Comparison of ENCODE assay signal across 8 cellular contexts in the genomic region with DNA sequence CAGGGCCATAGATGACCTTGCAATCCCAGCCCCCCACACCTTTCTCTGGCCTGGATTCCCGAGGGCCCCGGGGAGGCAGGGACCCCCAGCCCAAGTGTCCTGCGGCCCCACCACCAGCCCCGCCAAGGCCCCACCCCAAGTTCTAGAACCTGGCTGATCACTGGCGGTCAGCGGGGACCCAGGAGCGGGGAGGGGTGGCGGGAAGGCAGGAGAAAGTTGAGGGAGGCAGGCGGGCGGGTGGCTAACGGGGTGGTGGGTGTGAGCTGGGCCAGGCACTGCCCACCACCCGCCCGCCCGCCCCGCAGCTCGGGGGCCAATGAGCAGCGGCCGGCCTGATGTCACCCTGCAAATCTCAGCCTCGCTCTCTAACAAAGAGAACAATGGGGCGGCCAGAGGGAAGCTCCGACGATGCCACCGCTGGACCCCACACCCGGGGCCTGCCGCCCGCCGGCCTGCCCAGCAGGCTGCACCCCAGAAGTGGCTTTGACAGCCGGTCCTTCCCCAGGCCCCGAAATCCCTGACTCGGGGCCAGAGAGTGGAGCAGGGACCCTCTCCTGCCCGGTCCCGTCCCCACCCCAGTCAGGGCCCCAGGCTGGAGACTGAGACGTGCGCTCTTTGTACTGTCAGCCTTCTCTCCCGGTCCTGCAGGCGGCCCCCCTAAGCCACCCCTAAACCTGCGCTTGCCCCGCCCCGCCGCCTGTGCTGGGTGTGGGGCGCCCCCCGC. TPM values are rescaled to one million over a fixed set of nuclear protein-coding genes. Genes with fewer than 3 reads are reported as not detected.
A peak's percentile ranks its signal among the peaks of the same experiment; 100 is the strongest.
DNase-seq lines count a peak whose midpoint lies in the region; ATAC-seq, FAIRE-seq and TF ChIP-seq lines count a peak whose summit lies in the region.

No MANE protein-coding gene starts in this region.

- H3K9me3 Mint-ChIP-seq in stimulated activated naive CD8-positive, alpha-beta T cell treated with anti-CD3 and anti-CD28 coated beads, Interleukin-15, amount 100 ng/mL, for 72 hours: no peaks in the 10 kb centered on the region

- no peak for FAIRE-seq in GM12891 (lab: Jason Lieb, UNC)

- peaks cover 21% of the 10 kb centered on the region for H3K27me3 Mint-ChIP-seq in stimulated activated naive CD8-positive, alpha-beta T cell treated with anti-CD3 and anti-CD28 coated beads, Interleukin-15, amount 100 ng/mL, for 72 hours

- peak overlapping the region; percentile 67 to 78 for H3K4me3 ChIP-seq in foreskin fibroblast (ENCODE audit: low read depth in 1 of 2, low read length in 2 of 2)

- no peak overlapping the region for H3K4me3 Mint-ChIP-seq in stimulated activated naive CD8-positive, alpha-beta T cell treated with anti-CD3 and anti-CD28 coated beads, Interleukin-15, amount 100 ng/mL, for 72 hours

- no peak overlapping the region for H3K27ac Mint-ChIP-seq in stimulated activated naive CD8-positive, alpha-beta T cell treated with anti-CD3 and anti-CD28 coated beads, Interleukin-15, amount 100 ng/mL, for 72 hours

- H3K4me1 Mint-ChIP-seq in stimulated activated naive CD8-positive, alpha-beta T cell treated with anti-CD3 and anti-CD28 coated beads, Interleukin-15, amount 100 ng/mL, for 72 hours: peaks cover 18% of the 10 kb centered on the region

- no peak for DNase-seq in stimulated activated naive CD8-positive, alpha-beta T cell treated with anti-CD3 and anti-CD28 coated beads, Interleukin-15, amount 100 ng/mL, for 72 hours
- no peak for DNase-seq in stimulated activated naive CD8-positive, alpha-beta T cell treated with anti-CD3 and anti-CD28 coated beads, Interleukin-15, Interleukin-2, amounts not matched to agents 100 U/mL and 50 U/mL, for 24 hours
- DNase-seq in T1000 (lab: John Stamatoyannopoulos, UW): peak; percentile 69
- peak; percentile 78 to 93 for DNase-seq in foreskin fibroblast
- peak; percentile 35 for DNase-seq in non-pigmented ciliary epithelial cell (ENCODE audit: low read depth)
- no peak for DNase-seq in GM12891 (ENCODE audit: insufficient read length, low spot score)

- TF ChIP-seq POLR2A in GM12891 (IDR thresholded peaks at IDR 0.05; ENCODE audit: low read depth, low read length): no peak

- peak; percentile 28 for ATAC-seq in stimulated activated naive CD8-positive, alpha-beta T cell treated with anti-CD3 and anti-CD28 coated beads, Interleukin-15, amount 100 ng/mL, for 72 hours
- ATAC-seq in stimulated activated naive CD8-positive, alpha-beta T cell treated with anti-CD3 and anti-CD28 coated beads, Interleukin-15, Interleukin-2, amounts not matched to agents 100 U/mL and 50 U/mL, for 24 hours: no peak
- no peak for ATAC-seq in HG02970 (IDR thresholded peaks at IDR 0.05; ENCODE audit: low FRiP score, unreplicated experiment)
- ATAC-seq in HG02642 (IDR thresholded peaks at IDR 0.05; ENCODE audit: poor library complexity, unreplicated experiment): no peak

- TF ChIP-seq CTCF in foreskin fibroblast (IDR thresholded peaks at IDR 0.05; ENCODE audit: low read depth, low read length): no peak

TF ChIP-seq in GM12891, 5 proteins besides CTCF, POLR2A, EP300 and RAD21:
- TF ChIP-seq POU2F2 (IDR thresholded peaks at IDR 0.05; ENCODE audit: low read depth, low read length) (no peak), PAX5 (IDR thresholded peaks at IDR 0.05; ENCODE audit: insufficient read depth, low read length, severe bottlenecking) (no peak), POLR2AphosphoS5 (IDR thresholded peaks at IDR 0.05; ENCODE audit: low read depth, low read length) (no peak), TAF1 (IDR thresholded peaks at IDR 0.05; ENCODE audit: low read depth, low read length) (no peak), SPI1 (IDR thresholded peaks at IDR 0.05; ENCODE audit: low read depth, low read length) (no peak)
TF ChIP-seq in GM12891: peak in this region for 0.

RNA-seq across cellular contexts. Expression of a gene that starts 1.6 kb away (rescaled TPM):
- polyA plus RNA-seq in GM12891 (2012; ENCODE audit: low read depth, missing spikeins): 1.0 TPM

RNA-seq across cellular contexts. Expression of a gene that starts 26.1 kb away (rescaled TPM):
- polyA plus RNA-seq in GM12891 (2012; ENCODE audit: low read depth, missing spikeins): 38.8 TPM

RNA-seq across cellular contexts. Expression of a gene that starts 38.7 kb away (rescaled TPM):
- polyA plus RNA-seq in GM12891 (2012; ENCODE audit: low read depth, missing spikeins): 202 TPM

RNA-seq across cellular contexts. Expression of a gene that starts 42.7 kb away (rescaled TPM):
- 0.06 TPM for polyA plus RNA-seq in GM12891 (2012; ENCODE audit: low read depth, missing spikeins)

RNA-seq across cellular contexts. Expression of a gene that starts 53.7 kb away (rescaled TPM):
- polyA plus RNA-seq in GM12891 (2012; ENCODE audit: low read depth, missing spikeins): not detected

Comparison
In these comparisons a context has a peak if more than half of its experiments do, and no peak if none do; other contexts are left out.
1. DNase-seq: peak in T1000 (single experiment), foreskin fibroblast (2 of 2) and non-pigmented ciliary epithelial cell (single experiment); none in stimulated activated naive CD8-positive, alpha-beta T cell treated with anti-CD3 and anti-CD28 coated beads, Interleukin-15, amount 100 ng/mL, for 72 hours (0 of 2), stimulated activated naive CD8-positive, alpha-beta T cell treated with anti-CD3 and anti-CD28 coated beads, Interleukin-15, Interleukin-2, amounts not matched to agents 100 U/mL and 50 U/mL, for 24 hours (single experiment) and GM12891 (single experiment).